Comparison of ENCODE assay signal across 13 cellular contexts in genomic region chr10:12981570-12981969, GRCh38.
DNase-seq lines count a peak whose midpoint lies in the region; TF ChIP-seq lines count a peak whose summit lies in the region.
"Had no signal": no experiment of that assay in that cellular context is flagged by ENCODE, and none has a peak within 500 bp of the region (broad histone marks: within the 10 kb centered on the region; RNA-seq: fewer than 3 reads in every experiment).

No MANE protein-coding gene starts in this region.

- POLR2A ChIA-PET in HEK293 (lab: Yijun Ruan, JAX) = no interaction called here

- H3K4me1 ChIP-seq in HEK293 (ENCODE audit: control insufficient read depth, insufficient read depth, low read length) = peaks cover 13% of the 10 kb centered on the region
- H3K4me1 ChIP-seq: neural progenitor cell had no signal

- no peak overlapping the region for H3K27ac Mint-ChIP-seq in T-helper 2 cell treated with Interferon-gamma antibody and Interleukin-4, amounts not matched to agents 5 μg/mL and 100 μg/mL, for 36 hours
- H3K27ac Mint-ChIP-seq: neural progenitor cell had no signal

- H3K36me3 ChIP-seq in HEK293 (ENCODE audit: control insufficient read depth in 2 of 2, insufficient read depth in 1 of 2, low read length in 2 of 2) = no peaks in the 10 kb centered on the region
- H3K36me3 ChIP-seq: neural progenitor cell had no signal

- H3K9me3 ChIP-seq in HEK293 (ENCODE audit: control insufficient read depth, insufficient read depth, low read depth, low read length) = no peaks in the 10 kb centered on the region

- peaks cover 5% of the 10 kb centered on the region for H3K27me3 Mint-ChIP-seq in T-helper 2 cell treated with Interferon-gamma antibody and Interleukin-4, amounts not matched to agents 5 μg/mL and 100 μg/mL, for 36 hours (ENCODE audit: low read depth)

- no peak for TF ChIP-seq CTCF in HEK293 (tag by site-specific recombination; IDR thresholded peaks at IDR 0.05)
- TF ChIP-seq CTCF in choroid plexus epithelial cell (conservative IDR thresholded peaks at IDR 0.05; ENCODE audit: low read depth, low read length) = no peak
- no peak for TF ChIP-seq CTCF in retinal pigment epithelial cell (conservative IDR thresholded peaks at IDR 0.05; ENCODE audit: low read depth, low read length)

- DNase-seq in NCI-H446 treated with DMSO at 0.1 percent for 48 hours (lab: John Stamatoyannopoulos, UW) (peak; percentile 43), choroid plexus epithelial cell (ENCODE audit: low read depth) (peak; percentile 92), retinal pigment epithelial cell (ENCODE audit: low read depth) (peak; percentile 17), DMS79 (lab: John Stamatoyannopoulos, UW) (no peak), NCI-H1930 (lab: John Stamatoyannopoulos, UW) (no peak)
- DNase-seq in T-helper 2 cell treated with Interferon-gamma antibody and Interleukin-4, amounts not matched to agents 5 μg/mL and 100 μg/mL, for 36 hours (ENCODE audit: low spot score) = no peak
- DNase-seq: NCI-H1694 treated with DMSO at 0.1 percent for 48 hours, NCI-H774 had no signal

- H3K4me1 Mint-ChIP-seq in T-helper 2 cell treated with Interferon-gamma antibody and Interleukin-4, amounts not matched to agents 5 μg/mL and 100 μg/mL, for 36 hours (ENCODE audit: low read depth) = no peaks in the 10 kb centered on the region

- no peaks in the 10 kb centered on the region for H3K9me3 Mint-ChIP-seq in T-helper 2 cell treated with Interferon-gamma antibody and Interleukin-4, amounts not matched to agents 5 μg/mL and 100 μg/mL, for 36 hours
- H3K9me3 Mint-ChIP-seq: neural progenitor cell had no signal

- CTCF ChIA-PET in HEK293 (lab: Yijun Ruan, JAX) = interaction anchor here (0.7 to 1.4 kb wide), 2 partner anchors 160 to 270 kb away, joined by 4 to 5 read pairs; no protein-coding TSS in a partner anchor

- H3K27ac ChIP-seq in HEK293 (ENCODE audit: extremely low read depth, low read depth, low read length) = no peak overlapping the region
- H3K27ac ChIP-seq: neural progenitor cell, SK-N-MC, VCaP had no signal

- no peaks in the 10 kb centered on the region for H3K36me3 Mint-ChIP-seq in T-helper 2 cell treated with Interferon-gamma antibody and Interleukin-4, amounts not matched to agents 5 μg/mL and 100 μg/mL, for 36 hours (ENCODE audit: low read depth)
- H3K36me3 Mint-ChIP-seq: neural progenitor cell had no signal

- no peak overlapping the region for H3K4me3 Mint-ChIP-seq in T-helper 2 cell treated with Interferon-gamma antibody and Interleukin-4, amounts not matched to agents 5 μg/mL and 100 μg/mL, for 36 hours
- H3K4me3 Mint-ChIP-seq: neural progenitor cell had no signal

- H3K4me3 ChIP-seq in HEK293 (ENCODE audit: low read depth, low read length) (no peak overlapping the region), choroid plexus epithelial cell (ENCODE audit: low read depth, low read length) (no peak overlapping the region), retinal pigment epithelial cell (ENCODE audit: low read length) (no peak overlapping the region)
- H3K4me3 ChIP-seq: lung, neural progenitor cell, SK-N-MC had no signal

TF ChIP-seq in HEK293, 187 proteins besides CTCF, POLR2A, EP300 and RAD21 (continues in another document):
- TF ChIP-seq ZNF488 (tag by site-specific recombination; IDR thresholded peaks at IDR 0.05) = no peak
- TF ChIP-seq RBAK (tag by site-specific recombination; IDR thresholded peaks at IDR 0.05) = no peak
- no peak for TF ChIP-seq ZNF214 (tag by site-specific recombination; IDR thresholded peaks at IDR 0.05; ENCODE audit: borderline replicate concordance)
- no peak for TF ChIP-seq ZNF701 (tag by site-specific recombination; IDR thresholded peaks at IDR 0.05)
- no peak for TF ChIP-seq ZBTB6 (tag by site-specific recombination; IDR thresholded peaks at IDR 0.05)
- TF ChIP-seq ZNF600 (tag by site-specific recombination; IDR thresholded peaks at IDR 0.05) = peak; percentile 31; the same call in 1 of the 2 replicates
- TF ChIP-seq ZNF658 (tag by site-specific recombination; IDR thresholded peaks at IDR 0.05) = no peak
- TF ChIP-seq ZFP3 (tag by site-specific recombination; IDR thresholded peaks at IDR 0.05; ENCODE audit: low read depth) = no peak
- TF ChIP-seq ZNF623 (tag by site-specific recombination; IDR thresholded peaks at IDR 0.05) = no peak
- no peak for TF ChIP-seq ZNF132 (tag by site-specific recombination; IDR thresholded peaks at IDR 0.05; ENCODE audit: borderline replicate concordance)
- TF ChIP-seq PRDM10 (tag by site-specific recombination; IDR thresholded peaks at IDR 0.05) = no peak
- TF ChIP-seq ZBTB48 (tag by site-specific recombination; IDR thresholded peaks at IDR 0.05) = no peak
- 0 out of 2 replicates have a peak, but pooled peaks have one; percentile 18 for TF ChIP-seq SP7 (tag by site-specific recombination; IDR thresholded peaks at IDR 0.05)
- no peak for TF ChIP-seq ZNF16 (tag by site-specific recombination; IDR thresholded peaks at IDR 0.05; ENCODE audit: low read depth)
- no peak for TF ChIP-seq ZNF157 (tag by site-specific recombination; IDR thresholded peaks at IDR 0.05)
- TF ChIP-seq ZNF529 (tag by site-specific recombination; IDR thresholded peaks at IDR 0.05; ENCODE audit: insufficient replicate concordance) = no peak
- no peak for TF ChIP-seq ZSCAN30 (tag by site-specific recombination; IDR thresholded peaks at IDR 0.05)
- no peak for TF ChIP-seq TCF7L2 (IDR thresholded peaks at IDR 0.05; ENCODE audit: borderline replicate concordance, low read depth, low read length)
- peak; percentile 57; the same call in 1 of the 2 replicates for TF ChIP-seq ZNF184 (tag by site-specific recombination; IDR thresholded peaks at IDR 0.05)
- no peak for TF ChIP-seq ZNF350 (tag by site-specific recombination; IDR thresholded peaks at IDR 0.05)
- 0 out of 2 replicates have a peak, but pooled peaks have one; percentile 14 for TF ChIP-seq ZNF10 (tag by site-specific recombination; IDR thresholded peaks at IDR 0.05)
- TF ChIP-seq ZNF629 (tag by site-specific recombination; IDR thresholded peaks at IDR 0.05) = 0 out of 2 replicates have a peak, but pooled peaks have one; percentile 41
- no peak for TF ChIP-seq ZNF707 (tag by site-specific recombination; IDR thresholded peaks at IDR 0.05)

Comparison
In these comparisons a context has a peak if more than half of its experiments do, and no peak if none do; other contexts are left out.
1. DNase-seq: peak in NCI-H446 treated with DMSO at 0.1 percent for 48 hours (single experiment), choroid plexus epithelial cell (single experiment) and retinal pigment epithelial cell (single experiment); none in DMS79 (single experiment), T-helper 2 cell treated with Interferon-gamma antibody and Interleukin-4, amounts not matched to agents 5 μg/mL and 100 μg/mL, for 36 hours (single experiment) and NCI-H1930 (0 of 2).